ENCODE assay signal across 14 cellular contexts in the genomic region with DNA sequence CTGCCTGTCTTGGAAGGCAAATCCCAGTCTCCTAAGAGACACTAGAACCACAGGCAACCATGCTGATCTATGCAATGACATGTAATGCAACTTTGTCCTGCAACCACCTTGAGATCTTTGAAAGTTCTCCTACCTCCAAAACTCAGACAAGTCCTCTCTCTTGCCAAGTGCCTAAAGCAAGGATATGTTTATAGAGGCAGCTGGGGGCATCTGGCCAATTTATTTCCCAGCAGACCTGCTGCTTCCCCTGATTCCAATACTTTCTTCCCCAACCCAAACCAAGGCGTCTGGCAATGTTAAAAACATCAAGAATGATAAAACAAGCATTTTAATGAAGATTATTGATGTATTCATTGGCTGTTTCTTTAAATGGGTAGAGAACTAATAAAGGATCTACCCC.
"Had no signal": no experiment of that assay in that cellular context is flagged by ENCODE, and none has a peak within 500 bp of the region (broad histone marks: within the 10 kb centered on the region; RNA-seq: fewer than 3 reads in every experiment).

No MANE protein-coding gene starts in this region.

- H3K9me3 ChIP-seq: sigmoid colon, spleen had no signal

- H3K27me3 Mint-ChIP-seq: activated naive CD8-positive, alpha-beta T cell treated with anti-CD3 and anti-CD28 coated beads for 36 hours had no signal

- H3K4me3 Mint-ChIP-seq: activated naive CD8-positive, alpha-beta T cell treated with anti-CD3 and anti-CD28 coated beads for 36 hours; brain had no signal

- H3K4me1 ChIP-seq: foreskin keratinocyte had no signal

- H3K27ac ChIP-seq: foreskin keratinocyte, sigmoid colon had no signal

- H3K36me3 Mint-ChIP-seq: brain had no signal

- H3K4me3 ChIP-seq: sigmoid colon, spleen had no signal

- H3K9me3 Mint-ChIP-seq: activated naive CD8-positive, alpha-beta T cell treated with anti-CD3 and anti-CD28 coated beads for 36 hours; brain had no signal

- ATAC-seq: SK-N-SH treated with all-trans-retinoic acid at 6 μM for 48 hours had no signal

- H3K27ac Mint-ChIP-seq: activated naive CD8-positive, alpha-beta T cell treated with anti-CD3 and anti-CD28 coated beads for 36 hours; brain had no signal

- H3K27me3 ChIP-seq: sigmoid colon, spleen had no signal

- H3K36me3 ChIP-seq: sigmoid colon had no signal

- DNase-seq: activated CD4-positive, alpha-beta T cell treated with anti-CD3 and anti-CD28 coated beads for 1 hour; activated effector memory CD4-positive, alpha-beta T cell treated with anti-CD3 and anti-CD28 coated beads, Interleukin-2, amount 50 U/mL, for 16 hours; activated naive CD8-positive, alpha-beta T cell treated with anti-CD3 and anti-CD28 coated beads for 36 hours; activated T-cell treated with anti-CD3 and anti-CD28 coated beads for 4 hours; cortex of kidney; effector CD8-positive, alpha-beta T cell; foreskin keratinocyte; glutamatergic neuron; mesendoderm; sigmoid colon; spleen; T-helper 1 cell had no signal
